In the genomic region with DNA sequence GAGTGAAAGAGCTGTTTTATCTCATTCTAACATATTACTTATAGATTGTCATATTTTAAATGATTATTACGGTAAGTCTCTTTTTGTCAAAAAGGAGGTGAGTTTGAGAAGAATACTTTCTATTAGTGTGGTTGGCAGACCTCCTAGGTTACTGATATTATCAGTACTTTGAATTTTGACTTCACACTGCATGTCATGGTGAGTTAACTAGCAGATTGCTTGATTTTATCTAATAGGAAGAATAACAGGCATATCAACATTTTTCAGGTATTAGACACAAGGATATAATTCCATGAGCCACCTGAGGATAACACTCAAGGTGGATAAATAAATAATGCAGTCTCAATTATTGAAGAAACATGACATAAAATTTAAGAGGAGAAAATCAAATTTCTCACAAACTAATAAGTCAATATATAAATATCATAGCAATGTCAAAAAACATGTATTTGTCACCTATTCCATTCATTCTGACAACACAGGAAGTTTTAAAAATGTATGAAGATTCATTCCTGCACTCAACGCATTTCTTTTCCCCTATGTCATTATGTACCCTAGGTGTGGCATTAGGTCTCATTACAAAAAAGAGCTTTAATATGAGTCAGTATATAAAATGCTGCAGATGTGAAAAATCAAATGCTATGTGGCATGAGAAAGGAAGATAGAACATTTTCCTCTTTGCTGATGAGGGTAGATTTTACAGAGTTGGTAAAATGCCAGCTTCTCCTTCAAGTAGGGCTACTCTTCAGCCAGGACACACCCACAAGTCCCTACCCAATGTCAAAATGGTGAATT, we compare ENCODE assay signal across 23 cellular contexts.
"Had no signal": no experiment of that assay in that cellular context is flagged by ENCODE, and none has a peak within 500 bp of the region (broad histone marks: within the 10 kb centered on the region; RNA-seq: fewer than 3 reads in every experiment).

No MANE protein-coding gene starts in this region.

- H3K27me3 ChIP-seq: dorsolateral prefrontal cortex, esophagus muscularis mucosa, neutrophil, sigmoid colon, stomach, thyroid gland, upper lobe of left lung had no signal

- H3K27ac ChIP-seq: dorsolateral prefrontal cortex, esophagus muscularis mucosa, lower lobe of right lung, neutrophil, prostate gland, sigmoid colon, stomach, thyroid gland, upper lobe of left lung had no signal

- H3K4me1 Mint-ChIP-seq: memory B cell; mesothelial cell of epicardium; naive B cell; neural crest cell; stimulated activated effector memory CD8-positive, alpha-beta T cell treated with anti-CD3 and anti-CD28 coated beads, Interleukin-12 subunit alpha, Interleukin-12 subunit beta, amount 100 ng/mL, for 72 hours had no signal

- ATAC-seq: left ventricle myocardium superior; lower lobe of right lung; mucosa of descending colon; natural killer cell treated with Interleukin-12 subunit alpha and Interleukin-12 subunit beta and Interleukin-15 and Interleukin-18, amount 100 ng/mL, for 72 hours; right cardiac atrium; stimulated activated effector memory CD8-positive, alpha-beta T cell treated with anti-CD3 and anti-CD28 coated beads, Interleukin-12 subunit alpha, Interleukin-12 subunit beta, amount 100 ng/mL, for 72 hours had no signal

- DNase-seq: dorsolateral prefrontal cortex; effector CD4-positive, alpha-beta T cell; foreskin melanocyte; left ventricle myocardium superior; lower lobe of right lung; mucosa of descending colon; naive B cell; right cardiac atrium; sigmoid colon; stimulated activated CD4-positive, alpha-beta T cell treated with anti-CD3 and anti-CD28 coated beads, Interleukin-2, amount 100 ng/mL, for 24 hours; stimulated activated CD4-positive, alpha-beta T cell treated with anti-CD3 and anti-CD28 coated beads, Interleukin-4, amount 100 ng/mL, for 24 hours; stimulated activated naive CD4-positive, alpha-beta T cell treated with Interleukin-2 at 50 U/mL for 16 hours; stomach; thyroid gland; upper lobe of left lung had no signal

- H3K27me3 Mint-ChIP-seq: memory B cell; naive B cell; natural killer cell treated with Interleukin-12 subunit alpha and Interleukin-12 subunit beta and Interleukin-15 and Interleukin-18, amount 100 ng/mL, for 72 hours had no signal

- H3K4me1 ChIP-seq: esophagus muscularis mucosa, lower lobe of right lung, prostate gland, sigmoid colon, stomach, thyroid gland, upper lobe of left lung had no signal

- H3K9me3 Mint-ChIP-seq: mesothelial cell of epicardium, neural crest cell had no signal

- H3K4me3 Mint-ChIP-seq: memory B cell; mesothelial cell of epicardium; naive B cell; natural killer cell treated with Interleukin-12 subunit alpha and Interleukin-12 subunit beta and Interleukin-15 and Interleukin-18, amount 100 ng/mL, for 72 hours; neural crest cell; stimulated activated effector memory CD8-positive, alpha-beta T cell treated with anti-CD3 and anti-CD28 coated beads, Interleukin-12 subunit alpha, Interleukin-12 subunit beta, amount 100 ng/mL, for 72 hours had no signal

- H3K36me3 ChIP-seq: esophagus muscularis mucosa, lower lobe of right lung, neutrophil, prostate gland, sigmoid colon, stomach, thyroid gland, upper lobe of left lung had no signal

- H3K27ac Mint-ChIP-seq: memory B cell; mesothelial cell of epicardium; naive B cell; natural killer cell treated with Interleukin-12 subunit alpha and Interleukin-12 subunit beta and Interleukin-15 and Interleukin-18, amount 100 ng/mL, for 72 hours; stimulated activated effector memory CD8-positive, alpha-beta T cell treated with anti-CD3 and anti-CD28 coated beads, Interleukin-12 subunit alpha, Interleukin-12 subunit beta, amount 100 ng/mL, for 72 hours had no signal

- H3K36me3 Mint-ChIP-seq: memory B cell; mesothelial cell of epicardium; naive B cell; natural killer cell treated with Interleukin-12 subunit alpha and Interleukin-12 subunit beta and Interleukin-15 and Interleukin-18, amount 100 ng/mL, for 72 hours; stimulated activated effector memory CD8-positive, alpha-beta T cell treated with anti-CD3 and anti-CD28 coated beads, Interleukin-12 subunit alpha, Interleukin-12 subunit beta, amount 100 ng/mL, for 72 hours had no signal

- H3K4me3 ChIP-seq: dorsolateral prefrontal cortex, esophagus muscularis mucosa, lower lobe of right lung, mucosa of descending colon, prostate gland, sigmoid colon, stomach, thyroid gland, upper lobe of left lung had no signal

- H3K9me3 ChIP-seq: esophagus muscularis mucosa, lower lobe of right lung, mucosa of descending colon, neutrophil, prostate gland, sigmoid colon, stomach, thyroid gland, upper lobe of left lung had no signal
